ENCODE assay signal across 24 cellular contexts in the genomic region with DNA sequence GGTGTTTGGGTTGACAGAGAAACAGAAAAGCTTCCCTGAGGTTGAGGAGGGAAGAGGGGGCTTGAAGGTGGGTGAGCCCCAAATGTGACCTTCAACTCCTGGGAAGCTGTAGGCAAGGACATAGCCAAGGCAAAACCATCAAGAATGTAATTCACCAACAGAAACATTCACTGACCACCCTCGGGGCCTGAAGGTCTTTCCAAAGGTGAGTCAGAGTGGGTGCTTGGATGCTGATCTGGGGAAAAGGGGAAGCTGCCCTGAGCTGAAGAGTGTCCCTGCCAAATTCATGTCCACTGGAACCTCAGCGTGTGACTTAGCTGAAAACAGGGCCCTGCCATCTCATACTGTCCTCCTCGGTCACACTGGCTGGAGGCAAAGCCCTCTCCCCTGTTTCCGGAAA.
DNase-seq lines count a peak whose midpoint lies in the region; ATAC-seq and FAIRE-seq lines count a peak whose summit lies in the region.
"Had no signal": no experiment of that assay in that cellular context is flagged by ENCODE, and none has a peak within 500 bp of the region (broad histone marks: within the 10 kb centered on the region; RNA-seq: fewer than 3 reads in every experiment).

No MANE protein-coding gene starts in this region.

- POLR2A ChIA-PET in CD8-positive, alpha-beta memory T cell (lab: Charles Lee): no interaction called here

- H3K4me3 Mint-ChIP-seq in CD8-positive, alpha-beta memory T cell: no peak overlapping the region
- H3K4me3 Mint-ChIP-seq: CD4-positive, alpha-beta T cell had no signal

- no peak overlapping the region for H3K4ac ChIP-seq in neuronal stem cell (ENCODE audit: low read length)

- CTCF ChIA-PET in CD8-positive, alpha-beta memory T cell (lab: Charles Lee): no interaction called here

- no peak overlapping the region for H3K9ac ChIP-seq in neuronal stem cell (ENCODE audit: low read depth, low read length, poor library complexity)

- H2BK15ac ChIP-seq in neuronal stem cell (ENCODE audit: low read length): no peak overlapping the region

- ATAC-seq in HG03045 (IDR thresholded peaks at IDR 0.05; ENCODE audit: unreplicated experiment): no peak

- H2BK12ac ChIP-seq in neuronal stem cell (ENCODE audit: low read length): no peak overlapping the region

- 0 out of 2 replicates have a peak, but pooled peaks cover 5% of the 10 kb centered on the region for H3K9me3 ChIP-seq in SJSA1 (replicated peaks)
- peaks cover 0 to 3% of the 10 kb centered on the region in 2 donors for H3K9me3 ChIP-seq in neuronal stem cell (replicated peaks in 1 of 2; ENCODE audit: control insufficient read depth in 2 of 2, insufficient read depth in 1 of 2, low read depth in 1 of 2, low read length in 2 of 2)
- H3K9me3 ChIP-seq in CD8-positive, alpha-beta memory T cell (ENCODE audit: low read length): no peaks in the 10 kb centered on the region
- H3K9me3 ChIP-seq: HAP-1 had no signal

- DNase-seq in A172 (ENCODE audit: low spot score) (peak; percentile 57), HTR-8/SVneo (ENCODE audit: insufficient read length, low spot score) (no peak), SJSA1 (ENCODE audit: low read depth in 1 of 2, low spot score in 2 of 2) (peak; percentile 74 to 78), neuronal stem cell (ENCODE audit: low spot score) (no peak), UCSD-AML1 (lab: John Stamatoyannopoulos, UW; ENCODE audit: unreplicated experiment) (no peak), caudate nucleus (lab: John Stamatoyannopoulos, UW) (no peak)
- DNase-seq in CD8-positive, alpha-beta memory T cell: no peak
- DNase-seq: CD4-positive, alpha-beta T cell; DMS53; Karpas-422; MM.1S; NCI-H1417; NCI-H187; NCI-H2107; NCI-H510A; NCI-H82; OCI-M1; SIG-M5 had no signal

- peak overlapping the region; percentile 20 for H2AK5ac ChIP-seq in neuronal stem cell (ENCODE audit: low read depth, low read length)

- peaks cover 6 to 42% of the 10 kb centered on the region in 2 donors for H3K27me3 Mint-ChIP-seq in CD8-positive, alpha-beta memory T cell

- H3K36me3 ChIP-seq in SJSA1 (no peaks in the 10 kb centered on the region), neuronal stem cell (replicated peaks in 1 of 2; ENCODE audit: control insufficient read depth in 2 of 2, insufficient read depth in 2 of 2, low read length in 2 of 2) (no peaks in the 10 kb centered on the region)
- no peaks in the 10 kb centered on the region for H3K36me3 ChIP-seq in CD8-positive, alpha-beta memory T cell (ENCODE audit: insufficient read depth, low read length)
- H3K36me3 ChIP-seq: HAP-1 had no signal

- no peaks in the 10 kb centered on the region for H3K27me3 ChIP-seq in SJSA1 (replicated peaks)
- no peaks in the 10 kb centered on the region for H3K27me3 ChIP-seq in neuronal stem cell (ENCODE audit: control insufficient read depth in 3 of 3, insufficient read depth in 3 of 3, low read depth in 1 of 3, low read length in 3 of 3)
- H3K27me3 ChIP-seq in CD8-positive, alpha-beta memory T cell (ENCODE audit: insufficient read depth, low read length, poor library complexity, severe bottlenecking): no peaks in the 10 kb centered on the region

- peaks cover 2 to 8% (median 3%) of the 10 kb centered on the region in 5 donors for H3K9me3 Mint-ChIP-seq in CD8-positive, alpha-beta memory T cell
- H3K9me3 Mint-ChIP-seq: CD4-positive, alpha-beta T cell had no signal

- no peak overlapping the region for H3K27ac Mint-ChIP-seq in CD8-positive, alpha-beta memory T cell
- H3K27ac Mint-ChIP-seq: CD4-positive, alpha-beta T cell had no signal

- H4K91ac ChIP-seq in neuronal stem cell (ENCODE audit: low read depth, low read length, poor library complexity): no peak overlapping the region

- no peaks in the 10 kb centered on the region for H3K4me1 Mint-ChIP-seq in CD8-positive, alpha-beta memory T cell

- H3K4me3 ChIP-seq in SJSA1 (no peak overlapping the region), neuronal stem cell (ENCODE audit: low read length in 2 of 2) (no peak overlapping the region)
- H3K4me3 ChIP-seq in CD8-positive, alpha-beta memory T cell (ENCODE audit: low read length): no peak overlapping the region
- H3K4me3 ChIP-seq: HAP-1 had no signal

- peaks cover 0 to 3% (median 0%) of the 10 kb centered on the region in 3 donors for H3K36me3 Mint-ChIP-seq in CD8-positive, alpha-beta memory T cell
- H3K36me3 Mint-ChIP-seq: IgD-negative memory B cell had no signal

- no peak overlapping the region for H4K8ac ChIP-seq in neuronal stem cell (ENCODE audit: low read depth, low read length)

- peak; percentile 9 for FAIRE-seq in HTR-8/SVneo (lab: Jason Lieb, UNC)
- FAIRE-seq: A204.1 had no signal

- H3K14ac ChIP-seq in neuronal stem cell (ENCODE audit: low read length): no peak overlapping the region

- H3K27ac ChIP-seq in SJSA1 (peak overlapping the region; percentile 95), neuronal stem cell (replicated peaks; ENCODE audit: low read length) (no peak overlapping the region), caudate nucleus (ENCODE audit: low read depth, low read length) (no peak overlapping the region)
- H3K27ac ChIP-seq in CD8-positive, alpha-beta memory T cell (ENCODE audit: low read depth, low read length): no peak overlapping the region
- H3K27ac ChIP-seq: HL-60, RWPE1 had no signal

- H3K18ac ChIP-seq in neuronal stem cell (ENCODE audit: low read length): no peak overlapping the region

- peaks cover 54% of the 10 kb centered on the region for H3K4me1 ChIP-seq in SJSA1 (replicated peaks)
- H3K4me1 ChIP-seq in neuronal stem cell (ENCODE audit: control insufficient read depth in 2 of 2, insufficient read depth in 1 of 2, low read depth in 1 of 2, low read length in 2 of 2): peaks cover 8 to 11% of the 10 kb centered on the region in 2 donors
- no peaks in the 10 kb centered on the region for H3K4me1 ChIP-seq in CD8-positive, alpha-beta memory T cell (ENCODE audit: insufficient read depth, low read length)
- H3K4me1 ChIP-seq: HAP-1 had no signal

- no peak overlapping the region for H3K4me2 ChIP-seq in neuronal stem cell (ENCODE audit: insufficient read depth, low read length, poor library complexity, severe bottlenecking)

- H2BK5ac ChIP-seq in neuronal stem cell (ENCODE audit: low read length): no peak overlapping the region

- no peak overlapping the region for H2BK120ac ChIP-seq in neuronal stem cell (ENCODE audit: low read depth, low read length)

- H3K23ac ChIP-seq in neuronal stem cell (ENCODE audit: low read depth, low read length, poor library complexity): no peak overlapping the region

- H3K79me1 ChIP-seq in neuronal stem cell (ENCODE audit: low read depth, low read length): no peaks in the 10 kb centered on the region

- peak overlapping the region; percentile 43 for H2AFZ ChIP-seq in neuronal stem cell (ENCODE audit: low read length)

- WGBS in neuronal stem cell (ENCODE audit: extremely low coverage in 2 of 2, insufficient read length in 2 of 2, insufficient replicate concordance in 1 of 2), 2 donors: no CpG with 5 or more reads among the region's 4 CpGs

Comparison
In these comparisons a context has a peak if more than half of its experiments do, and no peak if none do; other contexts are left out.
1. DNase-seq: peak in A172 (single experiment) and SJSA1 (2 of 2); none in HTR-8/SVneo (single experiment), neuronal stem cell (single experiment), CD8-positive, alpha-beta memory T cell (0 of 5), UCSD-AML1 (single experiment) and caudate nucleus (0 of 61).